18 cellular contexts compared by ENCODE assay signal in the genomic region with DNA sequence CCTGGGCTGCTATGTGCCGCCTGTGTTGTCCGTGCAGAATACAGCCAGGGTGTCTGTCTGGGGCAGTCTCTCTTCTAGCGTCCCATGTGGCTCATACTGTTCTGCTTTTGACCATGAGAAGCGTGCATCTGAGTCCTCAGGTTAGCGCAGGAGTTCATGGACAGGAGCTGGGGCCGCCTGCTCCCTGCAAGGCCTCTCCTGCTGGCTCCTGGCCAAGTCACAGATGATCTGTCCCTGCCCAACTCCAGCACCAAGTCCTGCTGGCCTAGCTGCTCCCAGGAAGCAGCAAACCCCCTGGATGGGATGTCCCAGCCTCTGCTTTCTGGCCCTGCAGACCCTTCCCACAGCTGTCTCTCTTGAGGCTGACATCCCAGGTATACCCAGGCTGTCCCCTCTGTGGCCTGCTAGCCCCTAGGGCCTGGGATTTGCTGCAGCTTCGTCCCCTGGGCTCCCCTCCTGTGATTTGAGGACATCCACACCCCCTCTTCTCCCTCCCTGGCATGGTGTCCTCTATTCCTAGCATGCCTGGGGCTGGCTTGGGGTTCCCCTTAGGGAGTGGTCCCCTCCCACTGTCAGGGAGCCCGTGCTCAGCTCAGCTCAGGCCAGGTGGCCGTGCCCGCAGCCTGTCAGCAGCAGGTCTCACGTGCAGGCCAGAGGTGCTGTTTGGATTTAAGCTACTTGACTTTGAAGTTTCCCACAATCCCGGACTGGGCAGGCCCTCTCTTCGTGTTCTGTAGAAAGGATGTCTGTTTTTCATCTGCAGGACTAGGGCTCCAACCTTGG. TPM values are rescaled to one million over a fixed set of nuclear protein-coding genes. Genes with fewer than 3 reads are reported as not detected.
A peak's percentile ranks its signal among the peaks of the same experiment; 100 is the strongest.
DNase-seq lines count a peak whose midpoint lies in the region; ATAC-seq, FAIRE-seq and TF ChIP-seq lines count a peak whose summit lies in the region.
"Had no signal": no experiment of that assay in that cellular context is flagged by ENCODE, and none has a peak within 500 bp of the region (broad histone marks: within the 10 kb centered on the region; RNA-seq: fewer than 3 reads in every experiment).

No MANE protein-coding gene starts in this region.

- TF ChIP-seq RAD21 in K562 (CRISPR knock-in tag; conservative IDR thresholded peaks at IDR 0.05 in 1 of 2, IDR thresholded peaks at IDR 0.05 in 1 of 2): no peak

- H3K9me1 ChIP-seq in K562 (ENCODE audit: control insufficient read depth, insufficient read depth, low read length): no peaks in the 10 kb centered on the region

- no peak overlapping the region for H3K27ac ChIP-seq in CD8-positive, alpha-beta memory T cell (ENCODE audit: low read depth, low read length)
- H3K27ac ChIP-seq in K562 (ENCODE audit: extremely low read depth, low read depth, low read length) (no peak overlapping the region), PC-3 (ENCODE audit: low read length) (no peak overlapping the region)
- H3K27ac ChIP-seq: left lung had no signal

- no peak for TF ChIP-seq CTCF in K562 (IDR thresholded peaks at IDR 0.05 in 2 of 3, conservative IDR thresholded peaks at IDR 0.05 in 1 of 3; ENCODE audit: insufficient read depth in 2 of 3, low read depth in 1 of 3, low read length in 3 of 3)
- TF ChIP-seq CTCF in PC-3 (conservative IDR thresholded peaks at IDR 0.05; ENCODE audit: low read depth, low read length): no peak

- no peaks in the 10 kb centered on the region for H3F3A ChIP-seq in PC-3 (ENCODE audit: low read length, unreplicated experiment)

- in situ Hi-C loops in K562 (cut with MboI): no loop called here

- intact Hi-C loops in K562 (cut with micrococcal nuclease): no loop called here
- intact Hi-C loops in PC-3 (cut with micrococcal nuclease): no loop called here

- no peaks in the 10 kb centered on the region for H3K27me3 ChIP-seq in CD8-positive, alpha-beta memory T cell (ENCODE audit: insufficient read depth, low read length, poor library complexity, severe bottlenecking)
- no peaks in the 10 kb centered on the region for H3K27me3 ChIP-seq in K562 (ENCODE audit: control insufficient read depth in 2 of 2, insufficient read depth in 2 of 2, low read length in 2 of 2)
- no peaks in the 10 kb centered on the region for H3K27me3 ChIP-seq in PC-3 (ENCODE audit: low read length)
- H3K27me3 ChIP-seq: left lung had no signal

- WGBS in K562 (ENCODE audit: insufficient coverage, low coverage, missing lambda C conversion rate): 63% methylated on average over 8 of the region's 13 CpGs

- CTCF ChIA-PET in CD8-positive, alpha-beta memory T cell (lab: Charles Lee): interaction anchor here (1.3 to 3.1 kb wide), 2 partner anchors 22 to 35 kb away, joined by 3 to 11 read pairs; no protein-coding TSS in a partner anchor
- CTCF ChIA-PET in K562 (lab: Yijun Ruan, JAX; ENCODE audit: low intra/inter-chr PET ratio) (no interaction called here), PC-3 (lab: Charles Lee) (no interaction called here)

- POLR2A ChIA-PET in CD8-positive, alpha-beta memory T cell (lab: Charles Lee): no interaction called here
- POLR2A ChIA-PET in K562 (lab: Yijun Ruan, JAX): no interaction called here
- POLR2A ChIA-PET in PC-3 (lab: Charles Lee; ENCODE audit: unreplicated experiment): no interaction called here

- FAIRE-seq in K562 (lab: Jason Lieb, UNC): no peak
- FAIRE-seq: A204.1 had no signal

- TF ChIP-seq EP300 in K562 (IDR thresholded peaks at IDR 0.05; ENCODE audit: low read length): no peak

- peak in 2 of 3 experiments; percentile 30 to 33 for DNase-seq in NCI-H1417 (lab: John Stamatoyannopoulos, UW)
- DNase-seq in NCI-H1417 treated with DMSO at 0.1 percent for 48 hours (lab: John Stamatoyannopoulos, UW): no peak
- no peak for DNase-seq in CD8-positive, alpha-beta memory T cell
- no peak for DNase-seq in K562 (ENCODE audit: extremely low read depth in 1 of 4, low spot score in 3 of 4)
- no peak for DNase-seq in natural killer cell treated with Interleukin-12 subunit alpha and Interleukin-12 subunit beta and Interleukin-15 and Interleukin-18, amount 100 ng/mL, for 72 hours (ENCODE audit: low spot score)
- no peak for DNase-seq in PC-3
- DNase-seq in activated CD4-positive, alpha-beta T cell treated with anti-CD3 and anti-CD28 coated beads for 4 hours: no peak
- DNase-seq: activated CD4-positive, alpha-beta T cell treated with anti-CD3 and anti-CD28 coated beads, Interleukin-2, amount 50 U/mL, for 48 hours; activated naive CD8-positive, alpha-beta T cell treated with anti-CD3 and anti-CD28 coated beads, Interleukin-2, amount 10 ng/mL, durations not matched to agents 7 days and 5 days; activated T-cell treated with anti-CD3 and anti-CD28 coated beads, Interleukin-2, amount 50 U/mL, for 24 hours; CD4-positive, CD25-positive, alpha-beta regulatory T cell; central memory CD4-positive, alpha-beta T cell; HFFc6; left lung; NCI-H2107; stimulated activated naive CD4-positive, alpha-beta T cell had no signal

- H3K27me3 Mint-ChIP-seq in CD8-positive, alpha-beta memory T cell: no peaks in the 10 kb centered on the region
- H3K27me3 Mint-ChIP-seq in natural killer cell treated with Interleukin-12 subunit alpha and Interleukin-12 subunit beta and Interleukin-15 and Interleukin-18, amount 100 ng/mL, for 72 hours: no peaks in the 10 kb centered on the region
- H3K27me3 Mint-ChIP-seq: activated naive CD8-positive, alpha-beta T cell treated with anti-CD3 and anti-CD28 coated beads, Interleukin-2, amount 10 ng/mL, durations not matched to agents 7 days and 5 days; activated T-cell treated with anti-CD3 and anti-CD28 coated beads, Interleukin-2, amount 50 U/mL, for 24 hours; CD4-positive, CD25-positive, alpha-beta regulatory T cell had no signal

- H3K4me1 ChIP-seq in CD8-positive, alpha-beta memory T cell (ENCODE audit: insufficient read depth, low read length): no peaks in the 10 kb centered on the region
- H3K4me1 ChIP-seq in K562 (replicated peaks in 1 of 2; ENCODE audit: control insufficient read depth in 2 of 2, insufficient read depth in 2 of 2, low read length in 2 of 2) (peaks cover 0 to 14% of the 10 kb centered on the region in 2 experiments; a peak in 2 of 5 replicates), PC-3 (ENCODE audit: insufficient read depth, low read length) (no peaks in the 10 kb centered on the region)
- H3K4me1 ChIP-seq: left lung had no signal

- H3K36me3 ChIP-seq in CD8-positive, alpha-beta memory T cell (ENCODE audit: insufficient read depth, low read length): peaks cover 9% of the 10 kb centered on the region
- H3K36me3 ChIP-seq in K562 (ENCODE audit: control insufficient read depth, insufficient read depth, low read length) (peaks cover 5% of the 10 kb centered on the region; the same call in 1 of the 3 replicates), PC-3 (ENCODE audit: low read depth, low read length) (no peaks in the 10 kb centered on the region)
- H3K36me3 ChIP-seq: left lung had no signal

- BruUV-seq in K562 (replicated peaks; lab: Mats Ljungman, UMichigan) (no TSS peak), PC-3 (replicated peaks; lab: Mats Ljungman, UMichigan) (no TSS peak)

- no peaks in the 10 kb centered on the region for H3K9me3 Mint-ChIP-seq in CD8-positive, alpha-beta memory T cell
- no peaks in the 10 kb centered on the region for H3K9me3 Mint-ChIP-seq in natural killer cell treated with Interleukin-12 subunit alpha and Interleukin-12 subunit beta and Interleukin-15 and Interleukin-18, amount 100 ng/mL, for 72 hours
- H3K9me3 Mint-ChIP-seq: activated naive CD8-positive, alpha-beta T cell treated with anti-CD3 and anti-CD28 coated beads, Interleukin-2, amount 10 ng/mL, durations not matched to agents 7 days and 5 days; activated T-cell treated with anti-CD3 and anti-CD28 coated beads, Interleukin-2, amount 50 U/mL, for 24 hours; CD4-positive, CD25-positive, alpha-beta regulatory T cell; HFFc6 had no signal

- peaks cover 0 to 72% (median 11%) of the 10 kb centered on the region in 3 donors for H3K36me3 Mint-ChIP-seq in CD8-positive, alpha-beta memory T cell
- no peaks in the 10 kb centered on the region for H3K36me3 Mint-ChIP-seq in natural killer cell treated with Interleukin-12 subunit alpha and Interleukin-12 subunit beta and Interleukin-15 and Interleukin-18, amount 100 ng/mL, for 72 hours
- H3K36me3 Mint-ChIP-seq: activated naive CD8-positive, alpha-beta T cell treated with anti-CD3 and anti-CD28 coated beads, Interleukin-2, amount 10 ng/mL, durations not matched to agents 7 days and 5 days had no signal

- H3K9me3 ChIP-seq in CD8-positive, alpha-beta memory T cell (ENCODE audit: low read length): no peaks in the 10 kb centered on the region
- no peaks in the 10 kb centered on the region for H3K9me3 ChIP-seq in K562 (replicated peaks; ENCODE audit: control insufficient read depth, insufficient read depth, low read depth, low read length)
- H3K9me3 ChIP-seq in PC-3 (ENCODE audit: low read length): no peaks in the 10 kb centered on the region
- H3K9me3 ChIP-seq: left lung had no signal

- H3K27ac Mint-ChIP-seq in CD8-positive, alpha-beta memory T cell: peak overlapping the region in 7 of 8 donors; percentile 22 to 94 (median 56)
- H3K27ac Mint-ChIP-seq in natural killer cell treated with Interleukin-12 subunit alpha and Interleukin-12 subunit beta and Interleukin-15 and Interleukin-18, amount 100 ng/mL, for 72 hours: peak overlapping the region; percentile 60 to 83
- H3K27ac Mint-ChIP-seq: activated naive CD8-positive, alpha-beta T cell treated with anti-CD3 and anti-CD28 coated beads, Interleukin-2, amount 10 ng/mL, durations not matched to agents 7 days and 5 days; HFFc6 had no signal

- H4K20me1 ChIP-seq in K562 (replicated peaks; ENCODE audit: control insufficient read depth, insufficient read depth, low read length): no peaks in the 10 kb centered on the region; the same call in 1 of the 2 replicates
- no peaks in the 10 kb centered on the region for H4K20me1 ChIP-seq in PC-3 (ENCODE audit: low read length)

- peak overlapping the region in 1 of 2 experiments; percentile 68; a peak in 2 of 4 replicates for H3K9ac ChIP-seq in K562 (ENCODE audit: insufficient read depth in 1 of 2, low read depth in 2 of 2, low read length in 2 of 2)
- H3K9ac ChIP-seq in PC-3 (ENCODE audit: low read length): no peak overlapping the region

- peaks cover 18 to 28% (median 19%) of the 10 kb centered on the region in 3 donors for H3K4me1 Mint-ChIP-seq in CD8-positive, alpha-beta memory T cell
- peaks cover 8 to 21% of the 10 kb centered on the region in 2 donors for H3K4me1 Mint-ChIP-seq in natural killer cell treated with Interleukin-12 subunit alpha and Interleukin-12 subunit beta and Interleukin-15 and Interleukin-18, amount 100 ng/mL, for 72 hours (ENCODE audit: low read depth in 2 of 2)

- H3K4me3 Mint-ChIP-seq in CD8-positive, alpha-beta memory T cell: peak overlapping the region in 1 of 7 donors; percentile 82
- no peak overlapping the region for H3K4me3 Mint-ChIP-seq in natural killer cell treated with Interleukin-12 subunit alpha and Interleukin-12 subunit beta and Interleukin-15 and Interleukin-18, amount 100 ng/mL, for 72 hours
- H3K4me3 Mint-ChIP-seq: activated naive CD8-positive, alpha-beta T cell treated with anti-CD3 and anti-CD28 coated beads, Interleukin-2, amount 10 ng/mL, durations not matched to agents 7 days and 5 days; activated T-cell treated with anti-CD3 and anti-CD28 coated beads, Interleukin-2, amount 50 U/mL, for 24 hours; CD4-positive, CD25-positive, alpha-beta regulatory T cell; HFFc6 had no signal

- TF ChIP-seq POLR2A in K562 (conservative IDR thresholded peaks at IDR 0.05): no peak

- H3K4me3 ChIP-seq in CD8-positive, alpha-beta memory T cell (ENCODE audit: low read length): no peak overlapping the region
- H3K4me3 ChIP-seq in K562: no peak overlapping the region
- no peak overlapping the region for H3K4me3 ChIP-seq in PC-3 (ENCODE audit: low read length)
- H3K4me3 ChIP-seq: left lung had no signal

- no peak for ATAC-seq in K562
- ATAC-seq in natural killer cell treated with Interleukin-12 subunit alpha and Interleukin-12 subunit beta and Interleukin-15 and Interleukin-18, amount 100 ng/mL, for 72 hours: no peak
- no peak for ATAC-seq in PC-3
- ATAC-seq in esophagus mucosa: no peak
- ATAC-seq: left lung had no signal

- H3K79me2 ChIP-seq in K562 (ENCODE audit: control insufficient read depth, insufficient read depth, low read length) (no peaks in the 10 kb centered on the region), PC-3 (ENCODE audit: low read length) (no peaks in the 10 kb centered on the region)

- H3K9me2 ChIP-seq in PC-3 (replicated peaks; ENCODE audit: low read length): no peaks in the 10 kb centered on the region

- H2AFZ ChIP-seq in K562 (ENCODE audit: low read depth, low read length) (no peak overlapping the region), PC-3 (ENCODE audit: low read length) (no peak overlapping the region)

- H3K4me2 ChIP-seq in K562 (ENCODE audit: insufficient read depth, low read length) (no peak overlapping the region), PC-3 (ENCODE audit: low read length) (no peak overlapping the region)

RNA-seq across cellular contexts. Expression of a gene that starts 17.8 kb away (rescaled TPM):
- 10 to 100 TPM; 26.4 to 29.9 TPM for total RNA-seq in CD8-positive, alpha-beta memory T cell
- polyA plus RNA-seq in CD8-positive, alpha-beta memory T cell: 175 TPM
- total RNA-seq in K562 (2011; cell fraction: chromatin; rRNA removed; ENCODE audit: low replicate concordance): 27.6 and 71.3 TPM in 2 replicates
- total RNA-seq in K562 (2011; cell fraction: nucleolus; rRNA removed): 52.4 and 59.9 TPM in 2 replicates
- total RNA-seq in K562 (2011; cell fraction: nucleoplasm; rRNA removed): 38.4 and 39.2 TPM in 2 replicates
- total RNA-seq in K562 (2014; rRNA removed) (13.3 and 18.4 TPM in 2 replicates), K562 (2014; rRNA removed; fragmentation: Illumina TruSeq; extraction: Trizol) (3.1 and 4.6 TPM in 2 replicates), K562 (2015; rRNA removed; fragmentation: Illumina TruSeq; extraction: Trizol) (7.5 and 9.5 TPM in 2 replicates), K562 (2021) (21.0 and 26.2 TPM in 2 replicates), PC-3 (2014; rRNA removed) (14.5 and 21.8 TPM in 2 replicates), esophagus mucosa (11.1 TPM)
- polyA plus RNA-seq in K562 (2011; rRNA removed) (10.1 and 14.5 TPM in 2 replicates), K562 (2014; fragmentation: Illumina TruSeq; extraction: Trizol) (6.6 and 9.5 TPM in 2 replicates), K562 (2014; fragmentation: Nextera tagmentation; extraction: Ambion mirVana) (under 1 TPM; 0.13 to 0.49 TPM), K562 (2014; rRNA removed) (18.6 and 20.3 TPM in 2 replicates)
- polyA plus RNA-seq in K562 (2011; cell fraction: cytosol; rRNA removed): 14.2 and 35.6 TPM in 2 replicates
- 22.8 and 38.7 TPM in 2 replicates for polyA plus RNA-seq in K562 (2011; cell fraction: nucleus; rRNA removed)
- 10.9 and 11.6 TPM in 2 replicates for polyA plus RNA-seq in K562 (2012)
- 9.7 and 11.6 TPM in 2 replicates for polyA minus RNA-seq in K562 (2011; rRNA and poly(A)+ RNA removed)
- 14.1 and 21.0 TPM in 2 replicates for polyA minus RNA-seq in K562 (2011; cell fraction: cytosol; rRNA and poly(A)+ RNA removed)
- polyA minus RNA-seq in K562 (2011; cell fraction: nucleus; rRNA and poly(A)+ RNA removed): 22.3 and 30.8 TPM in 2 replicates
- 10 to 100 TPM; 15.7 to 29.2 TPM for total RNA-seq in natural killer cell treated with Interleukin-12 subunit alpha and Interleukin-12 subunit beta and Interleukin-15 and Interleukin-18, amount 100 ng/mL, for 72 hours

RNA-seq across cellular contexts. Expression of a gene that starts 32.6 kb away (rescaled TPM):
- under 1 TPM; 0.42 to 0.49 TPM for total RNA-seq in CD8-positive, alpha-beta memory T cell
- polyA plus RNA-seq in CD8-positive, alpha-beta memory T cell: not detected
- 8.0 and 13.9 TPM in 2 replicates for total RNA-seq in K562 (2011; cell fraction: chromatin; rRNA removed; ENCODE audit: low replicate concordance)
- total RNA-seq in K562 (2011; cell fraction: nucleolus; rRNA removed): 5.8 and 7.1 TPM in 2 replicates
- 7.0 and 9.0 TPM in 2 replicates for total RNA-seq in K562 (2011; cell fraction: nucleoplasm; rRNA removed)
- total RNA-seq in K562 (2014; rRNA removed) (0.36 and 0.78 TPM in 2 replicates), K562 (2014; rRNA removed; fragmentation: Illumina TruSeq; extraction: Trizol) (0.26 and 0.62 TPM in 2 replicates), K562 (2015; rRNA removed; fragmentation: Illumina TruSeq; extraction: Trizol) (0.30 and 0.43 TPM in 2 replicates), K562 (2021) (1.5 and 2.2 TPM in 2 replicates), PC-3 (2014; rRNA removed) (29.4 and 30.9 TPM in 2 replicates), esophagus mucosa (8.9 TPM)
- polyA plus RNA-seq in K562 (2011; rRNA removed) (0.77 and 1.5 TPM in 2 replicates), K562 (2014; fragmentation: Illumina TruSeq; extraction: Trizol) (0.74 and 0.75 TPM in 2 replicates), K562 (2014; fragmentation: Nextera tagmentation; extraction: Ambion mirVana) (under 1 TPM; 0.15 to 0.18 TPM), K562 (2014; rRNA removed) (1.1 and 1.5 TPM in 2 replicates)
- polyA plus RNA-seq in K562 (2011; cell fraction: cytosol; rRNA removed): 1.2 and 1.3 TPM in 2 replicates
- 2.4 and 3.8 TPM in 2 replicates for polyA plus RNA-seq in K562 (2011; cell fraction: nucleus; rRNA removed)
- 0.48 and 1.4 TPM in 2 replicates for polyA plus RNA-seq in K562 (2012)
- 0.18 and 0.42 TPM in 2 replicates for polyA minus RNA-seq in K562 (2011; rRNA and poly(A)+ RNA removed)
- polyA minus RNA-seq in K562 (2011; cell fraction: cytosol; rRNA and poly(A)+ RNA removed): not detected in 2 replicates
- 0.54 and 1.4 TPM in 2 replicates for polyA minus RNA-seq in K562 (2011; cell fraction: nucleus; rRNA and poly(A)+ RNA removed)
- total RNA-seq in natural killer cell treated with Interleukin-12 subunit alpha and Interleukin-12 subunit beta and Interleukin-15 and Interleukin-18, amount 100 ng/mL, for 72 hours: 1 to 10 TPM in 1 of 2 donors, under 1 TPM in 1; 0.64 to 2.3 TPM
- total RNA-seq: HFFc6 had no signal

Comparison
In these comparisons a context has a peak if more than half of its experiments do, and no peak if none do; other contexts are left out.
1. DNase-seq: peak in NCI-H1417 (2 of 3); none in NCI-H1417 treated with DMSO at 0.1 percent for 48 hours (single experiment), CD8-positive, alpha-beta memory T cell (0 of 5), K562 (0 of 4), natural killer cell treated with Interleukin-12 subunit alpha and Interleukin-12 subunit beta and Interleukin-15 and Interleukin-18, amount 100 ng/mL, for 72 hours (single experiment), PC-3 (single experiment) and activated CD4-positive, alpha-beta T cell treated with anti-CD3 and anti-CD28 coated beads for 4 hours (0 of 2).